Comparison of ENCODE assay signal across 11 cellular contexts in the genomic region with DNA sequence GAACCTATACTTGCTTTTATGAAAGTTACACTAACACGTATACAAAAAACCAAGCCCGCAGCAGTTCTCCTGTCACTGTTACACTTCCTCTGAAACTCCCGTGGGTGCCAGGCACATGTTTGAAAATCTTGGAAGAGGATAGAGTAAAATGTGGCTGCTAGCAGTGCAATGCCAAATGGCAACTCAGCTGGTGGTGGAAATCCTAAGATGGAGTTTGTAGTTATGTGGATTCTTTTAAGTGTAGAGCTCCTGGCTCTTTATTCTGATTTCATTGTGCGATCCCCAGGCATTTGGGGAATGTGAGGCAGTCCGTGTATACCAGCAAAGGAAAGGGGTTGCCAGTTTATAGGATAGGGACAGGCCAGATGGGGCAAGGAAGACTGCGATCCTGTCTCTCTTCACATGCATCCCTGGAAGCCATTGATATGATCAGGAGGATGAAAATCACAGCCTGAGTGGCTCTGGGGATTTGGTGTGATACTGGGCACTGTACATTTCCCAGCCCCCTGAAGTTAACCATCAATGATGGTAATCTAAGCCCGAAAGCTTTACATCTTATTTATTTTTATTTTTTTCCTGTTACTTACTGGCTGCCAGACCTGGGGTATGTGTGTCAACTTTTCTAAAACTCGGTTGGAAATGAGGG. TPM values are rescaled to one million over a fixed set of nuclear protein-coding genes. Genes with fewer than 3 reads are reported as not detected.
DNase-seq lines count a peak whose midpoint lies in the region; ATAC-seq, FAIRE-seq and TF ChIP-seq lines count a peak whose summit lies in the region.
"Had no signal": no experiment of that assay in that cellular context is flagged by ENCODE, and none has a peak within 500 bp of the region (broad histone marks: within the 10 kb centered on the region; RNA-seq: fewer than 3 reads in every experiment).

No MANE protein-coding gene starts in this region.

- POLR2A ChIA-PET in AG04450 (lab: Yijun Ruan, JAX): no interaction called here

- H3K18ac ChIP-seq in mesenchymal stem cell (ENCODE audit: low read depth in 1 of 2, low read length in 2 of 2): no peak overlapping the region

- H3K9ac ChIP-seq in mesenchymal stem cell (ENCODE audit: low read length): peak overlapping the region; percentile 84

- H2AK5ac ChIP-seq in mesenchymal stem cell (ENCODE audit: low read length, severe bottlenecking): no peak overlapping the region

- H2BK12ac ChIP-seq in mesenchymal stem cell (ENCODE audit: low read length in 2 of 2): no peak overlapping the region

- H2BK120ac ChIP-seq in mesenchymal stem cell (ENCODE audit: low read depth, low read length): no peak overlapping the region

- H2BK5ac ChIP-seq in mesenchymal stem cell (ENCODE audit: low read depth, low read length, poor library complexity, severe bottlenecking): no peak overlapping the region

- H3K4me2 ChIP-seq in mesenchymal stem cell (ENCODE audit: low read length, poor library complexity, severe bottlenecking): peak overlapping the region; percentile 93

- ATAC-seq in HG02884 (IDR thresholded peaks at IDR 0.05; ENCODE audit: unreplicated experiment): no peak
- ATAC-seq in HG03342 (IDR thresholded peaks at IDR 0.05; ENCODE audit: unreplicated experiment): no peak
- no peak for ATAC-seq in GM21526 (IDR thresholded peaks at IDR 0.05; ENCODE audit: low FRiP score, unreplicated experiment)

- H3K9me3 ChIP-seq in AG04450 (ENCODE audit: control insufficient read depth, insufficient read depth, low read length) (no peaks in the 10 kb centered on the region), mesenchymal stem cell (ENCODE audit: control insufficient read depth, low read length) (no peaks in the 10 kb centered on the region)
- H3K9me3 ChIP-seq: prostate gland had no signal

- H2AFZ ChIP-seq in mesenchymal stem cell (ENCODE audit: low read depth, low read length): no peak overlapping the region

- 57% methylated on average over 6 of the region's 8 CpGs for WGBS in mesenchymal stem cell

- H3K23ac ChIP-seq in mesenchymal stem cell (ENCODE audit: low read length in 2 of 2): no peak overlapping the region

- TF ChIP-seq CTCF in AG04450 (IDR thresholded peaks at IDR 0.05; ENCODE audit: low read depth, low read length): no peak

- CTCF ChIA-PET in AG04450 (lab: Charles Lee): interaction anchor here (1.3 kb wide), 1 partner anchor 159 kb away, joined by 3 read pairs; no protein-coding TSS in a partner anchor

- H4K91ac ChIP-seq in mesenchymal stem cell (ENCODE audit: low read length): no peak overlapping the region

- DNase-seq in AG04450 (ENCODE audit: low read depth, low spot score) (no peak), H7 (peak; percentile 26), cerebellar cortex (ENCODE audit: low spot score) (peak; percentile 69), mesenchymal stem cell (no peak), RCC 7860 (ENCODE audit: low spot score) (no peak)
- DNase-seq: DMS153, NCI-H748 treated with DMSO at 0.1 percent for 48 hours had no signal

- no peak overlapping the region for H2BK15ac ChIP-seq in mesenchymal stem cell (ENCODE audit: low read depth, poor library complexity, severe bottlenecking)

- peaks cover 14% of the 10 kb centered on the region for H3K79me1 ChIP-seq in mesenchymal stem cell (replicated peaks; ENCODE audit: low read length, poor library complexity, severe bottlenecking)

- H3K27ac ChIP-seq in AG04450 (ENCODE audit: low read depth, low read length): no peak overlapping the region
- no peak overlapping the region for H3K27ac ChIP-seq in mesenchymal stem cell (ENCODE audit: low read length, poor library complexity, severe bottlenecking)
- H3K27ac ChIP-seq: prostate gland had no signal

- no peak for FAIRE-seq in RCC 7860 (lab: Jason Lieb, UNC)

- H3K36me3 ChIP-seq in H7 (replicated peaks; ENCODE audit: control insufficient read depth, insufficient read depth, low read length) (no peaks in the 10 kb centered on the region), mesenchymal stem cell (ENCODE audit: control insufficient read depth in 1 of 2, insufficient read depth in 2 of 2, low read depth in 1 of 2, low read length in 2 of 2) (no peaks in the 10 kb centered on the region)
- H3K36me3 ChIP-seq: prostate gland had no signal

- peaks cover 9% of the 10 kb centered on the region for H3K4me1 ChIP-seq in mesenchymal stem cell (ENCODE audit: control insufficient read depth, insufficient read depth, low read depth, low read length)
- H3K4me1 ChIP-seq: prostate gland had no signal

- no peak overlapping the region for H3K14ac ChIP-seq in mesenchymal stem cell (ENCODE audit: low read length in 2 of 2)

- no peak overlapping the region for H4K8ac ChIP-seq in mesenchymal stem cell (ENCODE audit: low read length)

- H3K27me3 ChIP-seq in AG04450 (ENCODE audit: control insufficient read depth, insufficient read depth, low read length): no peaks in the 10 kb centered on the region
- H3K27me3 ChIP-seq in H7 (ENCODE audit: control insufficient read depth, insufficient read depth, low read length): peaks cover 7% of the 10 kb centered on the region
- no peaks in the 10 kb centered on the region for H3K27me3 ChIP-seq in mesenchymal stem cell (ENCODE audit: control insufficient read depth in 1 of 2, insufficient read depth in 1 of 2, low read length in 2 of 2)

- H3K4me3 ChIP-seq in AG04450 (ENCODE audit: low read depth, low read length) (peak overlapping the region; percentile 60; the same call in 1 of the 2 replicates), H7 (ENCODE audit: insufficient read depth, low read depth, low read length) (peak overlapping the region; percentile 71), mesenchymal stem cell (ENCODE audit: insufficient read depth in 1 of 2, low read depth in 1 of 2, low read length in 2 of 2) (peak overlapping the region in 1 of 2 experiments; percentile 97)

- no peak overlapping the region for H3K4ac ChIP-seq in mesenchymal stem cell (ENCODE audit: low read depth in 1 of 2, low read length in 2 of 2)

RNA-seq across cellular contexts. Expression of gene STAC, which starts 1.1 kb away (rescaled TPM):
- polyA plus RNA-seq in AG04450 (2011; rRNA removed): 1.5 TPM in 2 replicates
- 2.1 and 2.6 TPM in 2 replicates for polyA minus RNA-seq in AG04450 (2011; rRNA and poly(A)+ RNA removed)
- total RNA-seq in H7 (2014; rRNA removed; shearing (Covaris generic)): 5.2 and 7.1 TPM in 2 replicates
- 0.04 TPM for polyA plus RNA-seq in mesenchymal stem cell (2013, experiment 1 of 2)
- 0.04 TPM for polyA plus RNA-seq in mesenchymal stem cell (2013, experiment 2 of 2)

Comparison
In these comparisons a context has a peak if more than half of its experiments do, and no peak if none do; other contexts are left out.
1. DNase-seq: peak in H7 (single experiment) and cerebellar cortex (single experiment); none in AG04450 (single experiment), mesenchymal stem cell (single experiment) and RCC 7860 (single experiment).